1 cellular context compared by ENCODE assay signal in genomic region chr1:57797084-57797483, GRCh38.
TF ChIP-seq lines count a peak whose summit lies in the region.

No MANE protein-coding gene starts in this region.

TF ChIP-seq in HepG2, 621 proteins besides CTCF, POLR2A, EP300 and RAD21:
- TF ChIP-seq ZNF430 (CRISPR knock-in tag; IDR thresholded peaks at IDR 0.05): no peak
- no peak for TF ChIP-seq ZSCAN31 (CRISPR knock-in tag; IDR thresholded peaks at IDR 0.05; ENCODE audit: low read depth)
- TF ChIP-seq ZNF280D (CRISPR knock-in tag; IDR thresholded peaks at IDR 0.05): no peak
- TF ChIP-seq FOSL2 (CRISPR knock-in tag; IDR thresholded peaks at IDR 0.05): no peak
- no peak for TF ChIP-seq PLSCR1 (CRISPR knock-in tag; IDR thresholded peaks at IDR 0.05; ENCODE audit: borderline replicate concordance)
- no peak for TF ChIP-seq ZBTB42 (CRISPR knock-in tag; IDR thresholded peaks at IDR 0.05)
- TF ChIP-seq ZNF570 (CRISPR knock-in tag; IDR thresholded peaks at IDR 0.05; ENCODE audit: borderline replicate concordance): no peak
- TF ChIP-seq FOXP4 (CRISPR knock-in tag; IDR thresholded peaks at IDR 0.05): no peak
- TF ChIP-seq ZBTB44 (CRISPR knock-in tag; IDR thresholded peaks at IDR 0.05): no peak
